15 cellular contexts compared by ENCODE assay signal in genomic region chr5:7872517-7873149, GRCh38. TPM values are rescaled to one million over a fixed set of nuclear protein-coding genes. Genes with fewer than 3 reads are reported as not detected.
A peak's percentile ranks its signal among the peaks of the same experiment; 100 is the strongest.
DNase-seq lines count a peak whose midpoint lies in the region; ATAC-seq and TF ChIP-seq lines count a peak whose summit lies in the region.
"Had no signal": no experiment of that assay in that cellular context is flagged by ENCODE, and none has a peak within 500 bp of the region (broad histone marks: within the 10 kb centered on the region; RNA-seq: fewer than 3 reads in every experiment).

No MANE protein-coding gene starts in this region.

- TF ChIP-seq EP300 in upper lobe of left lung (IDR thresholded peaks at IDR 0.05) = no peak

- TF ChIP-seq POLR2A in upper lobe of left lung (IDR thresholded peaks at IDR 0.05) = no peak

- H3K36me3 Mint-ChIP-seq in activated naive CD8-positive, alpha-beta T cell = peaks cover 14% of the 10 kb centered on the region
- H3K36me3 Mint-ChIP-seq in nephron (ENCODE audit: low read depth) = peaks cover 23% of the 10 kb centered on the region

- H3K36me3 ChIP-seq in MM.1S (replicated peaks; ENCODE audit: insufficient read depth, low read length) (peaks cover 29% of the 10 kb centered on the region), upper lobe of left lung (peaks cover 11 to 41% (median 19%) of the 10 kb centered on the region in 4 donors)

- H3F3A ChIP-seq in MM.1S (ENCODE audit: insufficient read depth, low read length) = peaks cover 48% of the 10 kb centered on the region

- no peaks in the 10 kb centered on the region for H3K9me3 Mint-ChIP-seq in activated naive CD8-positive, alpha-beta T cell (ENCODE audit: low read depth)
- no peaks in the 10 kb centered on the region for H3K9me3 Mint-ChIP-seq in nephron

- WGBS in upper lobe of left lung, 2 donors = 63 to 78% methylated on average over 4 of the region's 4 CpGs

- TF ChIP-seq CTCF in MM.1S (IDR thresholded peaks at IDR 0.05; ENCODE audit: low read length) (no peak), nephron (IDR thresholded peaks at IDR 0.05; ENCODE audit: unreplicated experiment in 3 of 3) (no peak), upper lobe of left lung (IDR thresholded peaks at IDR 0.05) (no peak)

- peaks cover 69% of the 10 kb centered on the region for H3K4me1 Mint-ChIP-seq in activated naive CD8-positive, alpha-beta T cell (ENCODE audit: low read depth)
- H3K4me1 Mint-ChIP-seq in nephron = peaks cover 13% of the 10 kb centered on the region

- H2AFZ ChIP-seq in MM.1S (ENCODE audit: low read length) = no peak overlapping the region

- H3K4me1 ChIP-seq in MM.1S (ENCODE audit: low read length) (peaks cover 42% of the 10 kb centered on the region), upper lobe of left lung (peaks cover 21 to 56% (median 33%) of the 10 kb centered on the region in 4 donors)

- peak overlapping the region; percentile 88 for H3K4me2 ChIP-seq in MM.1S (ENCODE audit: low read depth, low read length)

- H3K9me3 ChIP-seq in MM.1S (replicated peaks; ENCODE audit: insufficient read depth, low read length) (no peaks in the 10 kb centered on the region), upper lobe of left lung (no peaks in the 10 kb centered on the region)
- H3K9me3 ChIP-seq: neutrophil had no signal

- in situ Hi-C loops in Caki2 (cut with HindIII; ENCODE audit: low pct_unique_long_range_greater_than_20kb, low sequenced_read_pairs) = no loop called here

- peak overlapping the region; percentile 90 for H3K27ac Mint-ChIP-seq in activated naive CD8-positive, alpha-beta T cell
- H3K27ac Mint-ChIP-seq in nephron = peak overlapping the region in 1 of 3 experiments; percentile 35

- no peaks in the 10 kb centered on the region for H3K27me3 Mint-ChIP-seq in activated naive CD8-positive, alpha-beta T cell
- H3K27me3 Mint-ChIP-seq in nephron (ENCODE audit: low read depth) = no peaks in the 10 kb centered on the region

- H3K27me3 ChIP-seq in MM.1S (replicated peaks; ENCODE audit: insufficient read depth, low read length) (no peaks in the 10 kb centered on the region), upper lobe of left lung (no peaks in the 10 kb centered on the region)
- H3K27me3 ChIP-seq: neutrophil had no signal

- peak overlapping the region; percentile 65 for H3K4me3 Mint-ChIP-seq in activated naive CD8-positive, alpha-beta T cell
- peak overlapping the region; percentile 8 to 18 (median 11) for H3K4me3 Mint-ChIP-seq in nephron

- peak overlapping the region; percentile 51 for H3K9ac ChIP-seq in MM.1S (ENCODE audit: low read length)

- H3K79me2 ChIP-seq in MM.1S (ENCODE audit: low read length) = peaks cover 94% of the 10 kb centered on the region

- no peaks in the 10 kb centered on the region for H3K9me2 ChIP-seq in MM.1S (replicated peaks; ENCODE audit: insufficient read depth, low read length)

- no peak for ATAC-seq in upper lobe of left lung (ENCODE audit: low FRiP score in 2 of 2)
- ATAC-seq: Panc1 had no signal

- peaks cover 30% of the 10 kb centered on the region for H4K20me1 ChIP-seq in MM.1S (ENCODE audit: insufficient read depth, low read length)

- DNase-seq in Caki2 (ENCODE audit: low read depth) = peak; percentile 61
- peak; percentile 23 for DNase-seq in MM.1S
- DNase-seq in GM19238 (ENCODE audit: insufficient read length, low spot score) = no peak
- DNase-seq in upper lobe of left lung = no peak
- no peak for DNase-seq in SIG-M5 treated with dmso at 0.1 percent for 504 hours (lab: John Stamatoyannopoulos, UW; ENCODE audit: unreplicated experiment)
- DNase-seq: GDM1, KBM-7, NCI-H1436 treated with DMSO at 0.1 percent for 48 hours had no signal

- H3K27ac ChIP-seq in MM.1S (ENCODE audit: low read length) = peak overlapping the region; percentile 92
- peak overlapping the region in 1 of 4 donors; percentile 90 for H3K27ac ChIP-seq in upper lobe of left lung
- H3K27ac ChIP-seq: coronary artery, neutrophil had no signal

- peak overlapping the region; percentile 46 for H3K4me3 ChIP-seq in MM.1S (ENCODE audit: low read length)
- H3K4me3 ChIP-seq in upper lobe of left lung = peak overlapping the region in 1 of 4 donors; percentile 1
- H3K4me3 ChIP-seq: coronary artery, lung had no signal

RNA-seq across cellular contexts. Expression of gene MTRR, which starts 3.7 kb away (rescaled TPM):
- 22.8 and 32.3 TPM in 2 replicates for total RNA-seq in Caki2 (2014; rRNA removed; shearing (Covaris generic); ENCODE audit: low replicate concordance)
- 100 to 1,000 TPM in 3 of 6 donors, 10 to 100 TPM in 3; 91.1 to 157 (median 105) TPM for total RNA-seq in upper lobe of left lung

RNA-seq across cellular contexts. Expression of gene FASTKD3, which starts 3.8 kb away (rescaled TPM):
- total RNA-seq in Caki2 (2014; rRNA removed; shearing (Covaris generic); ENCODE audit: low replicate concordance) = 5.1 and 10.2 TPM in 2 replicates
- 10 to 100 TPM in 3 of 6 donors, 1 to 10 TPM in 3; 1.6 to 21.0 (median 10.6) TPM for total RNA-seq in upper lobe of left lung

RNA-seq across cellular contexts. Expression of gene CFAP90, which starts 21.7 kb away (rescaled TPM):
- total RNA-seq in Caki2 (2014; rRNA removed; shearing (Covaris generic); ENCODE audit: low replicate concordance) = 0.41 and 5.1 TPM in 2 replicates
- total RNA-seq in upper lobe of left lung = 10 to 100 TPM in 1 of 6 donors, 1 to 10 TPM in 4, under 1 TPM in 1; 0.54 to 11.3 (median 6.0) TPM
- total RNA-seq: fibroblast of lung had no signal

Comparison
In these comparisons a context has a peak if more than half of its experiments do, and no peak if none do; other contexts are left out.
1. DNase-seq: peak in Caki2 (single experiment) and MM.1S (single experiment); none in GM19238 (single experiment), upper lobe of left lung (0 of 2) and SIG-M5 treated with dmso at 0.1 percent for 504 hours (single experiment).